19 cellular contexts compared by ENCODE assay signal in genomic region chr16:15035163-15035729, GRCh38. TPM values are rescaled to one million over a fixed set of nuclear protein-coding genes. Genes with fewer than 3 reads are reported as not detected.
DNase-seq lines count a peak whose midpoint lies in the region; ATAC-seq, FAIRE-seq and TF ChIP-seq lines count a peak whose summit lies in the region.
"Had no signal": no experiment of that assay in that cellular context is flagged by ENCODE, and none has a peak within 500 bp of the region (broad histone marks: within the 10 kb centered on the region; RNA-seq: fewer than 3 reads in every experiment).

No MANE protein-coding gene starts in this region.

- CTCF ChIA-PET in CD4-positive, alpha-beta T cell (lab: Charles Lee): no interaction called here

- no peak overlapping the region for H3K4me3 Mint-ChIP-seq in CD4-positive, alpha-beta T cell
- no peak overlapping the region for H3K4me3 Mint-ChIP-seq in T-helper 17 cell
- H3K4me3 Mint-ChIP-seq: activated CD4-positive, alpha-beta memory T cell treated with anti-CD3 and anti-CD28 coated beads for 36 hours; activated naive CD4-positive, alpha-beta T cell treated with anti-CD3 and anti-CD28 coated beads for 36 hours; neural progenitor cell; T-helper 1 cell treated with Interleukin-12 subunit alpha and Interleukin-12 subunit beta and Interleukin-4 antibody, amounts not matched to agents 30 μg/mL and 1 μg/mL, for 36 hours had no signal

- H3K9me3 ChIP-seq in CD4-positive, alpha-beta T cell (ENCODE audit: control insufficient read depth, low read length): no peaks in the 10 kb centered on the region
- H3K9me3 ChIP-seq in T-helper 17 cell (ENCODE audit: control insufficient read depth, low read length, poor library complexity, severe bottlenecking) (no peaks in the 10 kb centered on the region), skeletal muscle satellite cell (replicated peaks; ENCODE audit: low read length) (no peaks in the 10 kb centered on the region)
- H3K9me3 ChIP-seq: gastrocnemius medialis had no signal

- H3K27me3 Mint-ChIP-seq in CD4-positive, alpha-beta T cell: no peaks in the 10 kb centered on the region
- no peaks in the 10 kb centered on the region for H3K27me3 Mint-ChIP-seq in T-helper 17 cell
- H3K27me3 Mint-ChIP-seq: activated CD4-positive, alpha-beta memory T cell treated with anti-CD3 and anti-CD28 coated beads for 36 hours had no signal

- H3K36me3 ChIP-seq in skeletal muscle satellite cell (ENCODE audit: insufficient read depth, low read length): peaks cover 94% of the 10 kb centered on the region
- H3K36me3 ChIP-seq: neural progenitor cell had no signal

- no peak for DNase-seq in CD4-positive, alpha-beta T cell
- DNase-seq in T-helper 17 cell (no peak), left lobe of liver (ENCODE audit: low spot score) (peak; percentile 42), ureter (ENCODE audit: low spot score) (no peak), H54 (ENCODE audit: insufficient read length, low spot score) (no peak)
- DNase-seq: activated CD4-positive, alpha-beta memory T cell treated with anti-CD3 and anti-CD28 coated beads for 36 hours; activated naive CD4-positive, alpha-beta T cell treated with anti-CD3 and anti-CD28 coated beads for 36 hours; caudate nucleus; DMS79 treated with DMSO at 0.1 percent for 48 hours; gastrocnemius medialis; GOT3; kidney glomerular epithelial cell; NCI-H1694 treated with DMSO at 0.1 percent for 48 hours; SIG-M5 had no signal

- no peaks in the 10 kb centered on the region for H3K27me3 ChIP-seq in CD4-positive, alpha-beta T cell (ENCODE audit: control insufficient read depth, insufficient read depth, low read length)
- no peaks in the 10 kb centered on the region for H3K27me3 ChIP-seq in skeletal muscle satellite cell (ENCODE audit: control insufficient read depth, insufficient read depth, low read length)
- H3K27me3 ChIP-seq: gastrocnemius medialis, neural progenitor cell had no signal

- no peak for ATAC-seq in CD4-positive, alpha-beta T cell (ENCODE audit: poor library complexity)
- ATAC-seq in T-helper 17 cell (no peak), left lobe of liver (no peak), GM18867 (IDR thresholded peaks at IDR 0.05; ENCODE audit: unreplicated experiment) (no peak)

- H3K4me1 Mint-ChIP-seq in CD4-positive, alpha-beta T cell (ENCODE audit: low read depth): peaks cover 19% of the 10 kb centered on the region
- peaks cover 12% of the 10 kb centered on the region for H3K4me1 Mint-ChIP-seq in T-helper 17 cell

- H3K9ac ChIP-seq in skeletal muscle satellite cell (ENCODE audit: low read depth, low read length): no peak overlapping the region
- H3K9ac ChIP-seq: neural progenitor cell had no signal

- H3K36me3 Mint-ChIP-seq in CD4-positive, alpha-beta T cell (ENCODE audit: low read depth): peaks cover 92% of the 10 kb centered on the region
- peaks cover 5% of the 10 kb centered on the region for H3K36me3 Mint-ChIP-seq in T-helper 17 cell (ENCODE audit: low read depth)

- no peak overlapping the region for H3K4me3 ChIP-seq in skeletal muscle satellite cell (ENCODE audit: low read length)
- H3K4me3 ChIP-seq: gastrocnemius medialis, neural progenitor cell had no signal

- H3K27ac ChIP-seq in CD4-positive, alpha-beta T cell (ENCODE audit: low read depth, low read length): peak overlapping the region; percentile 1
- H3K27ac ChIP-seq: gastrocnemius medialis, neural progenitor cell, VCaP had no signal

- H3K9me3 Mint-ChIP-seq in CD4-positive, alpha-beta T cell: no peaks in the 10 kb centered on the region
- H3K9me3 Mint-ChIP-seq: activated CD4-positive, alpha-beta memory T cell treated with anti-CD3 and anti-CD28 coated beads for 36 hours; activated naive CD4-positive, alpha-beta T cell treated with anti-CD3 and anti-CD28 coated beads for 36 hours; neural progenitor cell; T-helper 1 cell treated with Interleukin-12 subunit alpha and Interleukin-12 subunit beta and Interleukin-4 antibody, amounts not matched to agents 30 μg/mL and 1 μg/mL, for 36 hours had no signal

- H3K4me2 ChIP-seq in skeletal muscle satellite cell (ENCODE audit: low read length): peak overlapping the region; percentile 32
- H3K4me2 ChIP-seq: neural progenitor cell had no signal

- no peak overlapping the region for H3K27ac Mint-ChIP-seq in CD4-positive, alpha-beta T cell
- H3K27ac Mint-ChIP-seq in T-helper 17 cell: peak overlapping the region; percentile 70
- H3K27ac Mint-ChIP-seq: activated CD4-positive, alpha-beta memory T cell treated with anti-CD3 and anti-CD28 coated beads for 36 hours; activated naive CD4-positive, alpha-beta T cell treated with anti-CD3 and anti-CD28 coated beads for 36 hours; neural progenitor cell; T-helper 1 cell treated with Interleukin-12 subunit alpha and Interleukin-12 subunit beta and Interleukin-4 antibody, amounts not matched to agents 30 μg/mL and 1 μg/mL, for 36 hours had no signal

- intact Hi-C loops in CD4-positive, alpha-beta T cell (cut with DNase I, micrococcal nuclease): no loop called here

- no peak for TF ChIP-seq POLR2A in H54 (IDR thresholded peaks at IDR 0.05; ENCODE audit: low read depth, low read length)

- no peak for FAIRE-seq in H54 (lab: Jason Lieb, UNC)

- TF ChIP-seq CTCF in CD4-positive, alpha-beta T cell (IDR thresholded peaks at IDR 0.05): no peak

- peaks cover 16% of the 10 kb centered on the region for H3K4me1 ChIP-seq in skeletal muscle satellite cell (ENCODE audit: control insufficient read depth, insufficient read depth, low read length)
- H3K4me1 ChIP-seq: gastrocnemius medialis, neural progenitor cell had no signal

- POLR2A ChIA-PET in CD4-positive, alpha-beta T cell (lab: Charles Lee): no interaction called here

RNA-seq across cellular contexts. Expression of gene NTAN1, which starts 20.6 kb away (rescaled TPM):
- total RNA-seq in CD4-positive, alpha-beta T cell: 10 to 100 TPM; 23.1 to 24.3 TPM
- 10 to 100 TPM; 26.5 to 34.4 TPM for total RNA-seq in T-helper 17 cell
- 14.6 TPM for total RNA-seq in left lobe of liver
- 38.0 and 66.8 TPM in 2 replicates for total RNA-seq in skeletal muscle satellite cell (2012; rRNA removed)
- 74.2 TPM for total RNA-seq in ureter

RNA-seq across cellular contexts. Expression of gene RRN3, which starts 58.8 kb away (rescaled TPM):
- 10 to 100 TPM; 38.4 to 42.9 TPM for total RNA-seq in CD4-positive, alpha-beta T cell
- total RNA-seq in T-helper 17 cell: 10 to 100 TPM; 32.9 to 37.2 TPM
- total RNA-seq in left lobe of liver: 12.0 TPM
- total RNA-seq in skeletal muscle satellite cell (2012; rRNA removed): 29.7 and 37.5 TPM in 2 replicates
- total RNA-seq in ureter: 39.4 TPM
